In the genomic region with DNA sequence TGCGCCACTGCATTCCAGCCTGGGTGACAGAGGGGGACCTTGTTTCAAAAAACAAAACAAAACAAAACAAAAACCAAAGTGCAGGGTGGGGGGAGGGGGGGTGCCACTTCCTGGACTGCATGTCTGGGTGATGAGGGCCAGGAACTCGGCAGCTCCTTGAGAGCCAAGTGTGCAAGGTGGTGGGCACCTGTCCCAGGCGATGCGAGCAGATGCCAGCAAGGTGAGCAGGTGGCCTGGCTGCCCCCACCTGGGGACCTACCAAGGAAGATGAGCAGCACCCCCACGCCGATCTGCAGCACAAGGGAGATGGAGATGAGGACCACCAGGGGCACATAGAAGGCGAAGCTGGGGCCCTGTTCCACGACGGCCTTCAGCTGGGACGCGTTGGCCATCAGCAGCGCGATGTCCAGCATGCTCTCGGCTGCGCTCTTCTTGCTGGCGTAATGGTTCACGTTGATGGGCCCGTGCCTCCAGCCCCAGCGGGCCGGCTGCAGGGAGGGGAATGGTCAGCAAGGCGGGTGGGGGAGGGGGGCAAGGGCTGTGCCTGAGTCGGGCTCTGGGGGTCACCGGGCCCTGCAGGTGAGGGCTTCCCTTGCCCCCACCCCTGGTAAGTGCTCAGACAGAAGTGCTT, we compare ENCODE assay signal across 13 cellular contexts. TPM values are rescaled to one million over a fixed set of nuclear protein-coding genes. Genes with fewer than 3 reads are reported as not detected.
DNase-seq lines count a peak whose midpoint lies in the region; ATAC-seq, FAIRE-seq and TF ChIP-seq lines count a peak whose summit lies in the region.
"Had no signal": no experiment of that assay in that cellular context is flagged by ENCODE, and none has a peak within 500 bp of the region (broad histone marks: within the 10 kb centered on the region; RNA-seq: fewer than 3 reads in every experiment).

No MANE protein-coding gene starts in this region.

- no peak overlapping the region for H4K8ac ChIP-seq in H1 (ENCODE audit: extremely low read depth, insufficient read depth, low read length)

- no peak overlapping the region for H4K5ac ChIP-seq in H1 (ENCODE audit: insufficient read length, low read depth, low read length)

- H4K20me1 ChIP-seq in OCI-LY1 (ENCODE audit: insufficient read depth, low read length) (no peaks in the 10 kb centered on the region), H1 (replicated peaks in 1 of 2; ENCODE audit: control insufficient read depth in 1 of 2, insufficient read depth in 2 of 2, low read length in 2 of 2) (peaks cover 0 to 18% of the 10 kb centered on the region in 2 experiments)

- FAIRE-seq in H1 (lab: Jason Lieb, UNC), result no peak
- no peak for FAIRE-seq in GM12892 (lab: Jason Lieb, UNC)
- FAIRE-seq: astrocyte had no signal

- no peak overlapping the region; the same call in 1 of the 2 replicates for H3K4me2 ChIP-seq in OCI-LY1 (ENCODE audit: low read length)
- H3K4me2 ChIP-seq in H1 (ENCODE audit: insufficient read depth in 1 of 2, low read depth in 2 of 2, low read length in 2 of 2), result no peak overlapping the region

- peaks cover 29% of the 10 kb centered on the region for H3K4me1 ChIP-seq in OCI-LY1 (ENCODE audit: insufficient read depth, low read length, severe bottlenecking)
- peaks cover 0 to 14% (median 10%) of the 10 kb centered on the region in 4 experiments; a peak in 6 of 7 replicates for H3K4me1 ChIP-seq in H1 (replicated peaks in 1 of 4; ENCODE audit: control insufficient read depth in 3 of 4, insufficient read depth in 4 of 4, low read length in 3 of 4)
- H3K4me1 ChIP-seq in neutrophil (ENCODE audit: control insufficient read depth in 1 of 2, insufficient read depth in 1 of 2, low read depth in 1 of 2, low read length in 1 of 2), result peaks cover 79 to 89% of the 10 kb centered on the region in 2 experiments
- H3K4me1 ChIP-seq: Caco-2 had no signal

- peaks cover 5% of the 10 kb centered on the region for H3K79me1 ChIP-seq in H1 (ENCODE audit: low read depth, low read length)

- H2AFZ ChIP-seq in OCI-LY1 (ENCODE audit: low read length) (no peak overlapping the region), H1 (ENCODE audit: low read length) (no peak overlapping the region)
- H2AFZ ChIP-seq: GM23248 had no signal

- H3K36me3 ChIP-seq in OCI-LY1 (ENCODE audit: insufficient read depth, low read length), result peaks cover 20% of the 10 kb centered on the region; the same call in 1 of the 2 replicates
- peaks cover 0 to 4% (median 0%) of the 10 kb centered on the region in 4 experiments; a peak in 1 of 8 replicates for H3K36me3 ChIP-seq in H1 (ENCODE audit: control insufficient read depth in 2 of 4, insufficient read depth in 4 of 4, low read length in 3 of 4)
- H3K36me3 ChIP-seq in neutrophil, result peaks cover 100% of the 10 kb centered on the region

- TF ChIP-seq POLR2A in H1 (IDR thresholded peaks at IDR 0.05; ENCODE audit: control extremely low read depth in 1 of 2, low read depth in 2 of 2, low read length in 2 of 2) (no peak), GM12892 (IDR thresholded peaks at IDR 0.05; ENCODE audit: low read depth, low read length) (no peak)

- H2BK15ac ChIP-seq in H1 (ENCODE audit: low read length), result no peak overlapping the region; the same call in 1 of the 2 replicates

- H3K4ac ChIP-seq in H1 (replicated peaks; ENCODE audit: insufficient read length, low read depth, low read length), result peak overlapping the region; percentile 95

- H3K9ac ChIP-seq in OCI-LY1 (ENCODE audit: low read length), result no peak overlapping the region
- no peak overlapping the region for H3K9ac ChIP-seq in H1 (replicated peaks in 1 of 4; ENCODE audit: extremely low read depth in 1 of 4, low read depth in 3 of 4, low read length in 3 of 4)
- H3K9ac ChIP-seq: GM23248 had no signal

- H3K9me2 ChIP-seq in OCI-LY1 (ENCODE audit: low read depth, low read length), result no peaks in the 10 kb centered on the region

- no peak overlapping the region for H2BK20ac ChIP-seq in H1 (ENCODE audit: low read length)

- no peak overlapping the region; the same call in 1 of the 2 replicates for H2BK12ac ChIP-seq in H1 (ENCODE audit: low read depth, low read length)

- no peak for ATAC-seq in GM21723 (IDR thresholded peaks at IDR 0.05; ENCODE audit: unreplicated experiment)

- TF ChIP-seq EP300 in H1 (IDR thresholded peaks at IDR 0.05; ENCODE audit: borderline replicate concordance in 1 of 2, low read depth in 2 of 2, low read length in 2 of 2), result no peak

- WGBS in H1 (ENCODE audit: extremely low coverage in 1 of 2, insufficient coverage in 1 of 2, insufficient read length in 1 of 2, insufficient replicate concordance in 2 of 2, low coverage in 1 of 2, low lambda C conversion rate in 2 of 2, missing lambda C conversion rate in 1 of 2), 2 experiments, result 85% methylated on average over 20 of the region's 23 CpGs; no CpG with 5 or more reads in 1 of the 2 experiments

- TF ChIP-seq RAD21 in H1 (IDR thresholded peaks at IDR 0.05 in 1 of 2, conservative IDR thresholded peaks at IDR 0.05 in 1 of 2; ENCODE audit: low read depth in 2 of 2, low read length in 2 of 2), result no peak

- H3K18ac ChIP-seq in H1 (ENCODE audit: extremely low read depth, low read length), result no peak overlapping the region; the same call in 1 of the 2 replicates

- H4K91ac ChIP-seq in H1 (replicated peaks; ENCODE audit: insufficient read length, low read length), result peak overlapping the region; percentile 65

- H3K23me2 ChIP-seq in H1 (ENCODE audit: low read depth, low read length), result 0 out of 2 replicates have a peak, but pooled peaks cover 1% of the 10 kb centered on the region

- H3K27ac ChIP-seq in OCI-LY1 (ENCODE audit: low read depth, low read length, poor library complexity, severe bottlenecking), result peak overlapping the region; percentile 51
- no peak overlapping the region for H3K27ac ChIP-seq in H1 (ENCODE audit: low read depth, low read length)
- H3K27ac ChIP-seq in neutrophil, result peak overlapping the region; percentile 100
- H3K27ac ChIP-seq: GM23248 had no signal

- POLR2A ChIA-PET in H1 (lab: Charles Lee; ENCODE audit: partially characterized antibody), result no interaction called here

- no peaks in the 10 kb centered on the region for H3K9me3 ChIP-seq in OCI-LY1 (ENCODE audit: low read length)
- no peaks in the 10 kb centered on the region for H3K9me3 ChIP-seq in H1 (ENCODE audit: insufficient read depth in 2 of 2, low read depth in 1 of 2, low read length in 1 of 2)
- H3K9me3 ChIP-seq in neutrophil, result no peaks in the 10 kb centered on the region
- H3K9me3 ChIP-seq: Caco-2 had no signal

- no peaks in the 10 kb centered on the region for H3F3A ChIP-seq in OCI-LY1 (ENCODE audit: insufficient read depth, low read length)

- no peak overlapping the region for H2BK120ac ChIP-seq in H1 (replicated peaks; ENCODE audit: low read depth, low read length)

- TF ChIP-seq CTCF in OCI-LY1 (IDR thresholded peaks at IDR 0.05; ENCODE audit: low read length) (no peak), H1 (IDR thresholded peaks at IDR 0.05; ENCODE audit: control extremely low read depth in 1 of 3, insufficient read depth in 1 of 3, low read depth in 1 of 3, low read length in 3 of 3) (no peak), neutrophil (IDR thresholded peaks at IDR 0.05) (no peak)

- H2BK5ac ChIP-seq in H1 (ENCODE audit: low read depth, low read length), result peak overlapping the region; percentile 75; the same call in 1 of the 2 replicates

- no peak overlapping the region for H2AK5ac ChIP-seq in H1 (ENCODE audit: low read depth, low read length)

- DNase-seq in Ammon's horn (ENCODE audit: low spot score) (peak; percentile 2), H1 (ENCODE audit: low read depth in 1 of 2, low spot score in 2 of 2) (no peak), GM12892 (ENCODE audit: insufficient read length) (no peak), MV-4-11 (lab: John Stamatoyannopoulos, UW) (no peak), NCI-H1694 treated with DMSO at 0.1 percent for 48 hours (lab: John Stamatoyannopoulos, UW) (no peak)
- DNase-seq: Caco-2, GM23248, NCI-H2029 treated with DMSO at 0.1 percent for 48 hours had no signal

- CTCF ChIA-PET in H1 (lab: Charles Lee; ENCODE audit: partially characterized antibody), result interaction anchor here (1.0 to 1.6 kb wide), 6 partner anchors 11 to 39 kb away, joined by 3 to 9 read pairs (median 4); no protein-coding TSS in a partner anchor

- H3K27me3 ChIP-seq in OCI-LY1 (ENCODE audit: insufficient read depth, low read length) (no peaks in the 10 kb centered on the region), H1 (replicated peaks in 1 of 4; ENCODE audit: control insufficient read depth in 3 of 4, extremely low read depth in 1 of 4, insufficient read depth in 3 of 4, low read length in 3 of 4) (no peaks in the 10 kb centered on the region; a peak in 1 of 7 replicates), neutrophil (no peaks in the 10 kb centered on the region)

- H3K56ac ChIP-seq in H1 (replicated peaks; ENCODE audit: insufficient read length, low read depth, low read length), result no peak overlapping the region

- H3K4me3 ChIP-seq in OCI-LY1 (ENCODE audit: low read depth, low read length, poor library complexity, severe bottlenecking), result no peak overlapping the region
- H3K4me3 ChIP-seq in H1 (ENCODE audit: extremely low read depth in 1 of 4, insufficient read depth in 2 of 4, low read depth in 3 of 4, low read length in 4 of 4), result no peak overlapping the region
- H3K4me3 ChIP-seq in neutrophil (ENCODE audit: low read depth in 1 of 2, low read length in 1 of 2), result peak overlapping the region; percentile 43 to 94
- H3K4me3 ChIP-seq: GM23248 had no signal

- no peak overlapping the region for H3K23ac ChIP-seq in H1 (ENCODE audit: insufficient read length)

- H3K14ac ChIP-seq in H1 (ENCODE audit: insufficient read length), result no peak overlapping the region

- H3K79me2 ChIP-seq in OCI-LY1 (ENCODE audit: insufficient read depth, low read length), result no peaks in the 10 kb centered on the region
- H3K79me2 ChIP-seq in H1 (ENCODE audit: control insufficient read depth in 1 of 2, insufficient read depth in 2 of 2, low read length in 2 of 2), result peaks cover 0 to 4% of the 10 kb centered on the region in 2 experiments; a peak in 1 of 4 replicates

RNA-seq across cellular contexts. Expression of a gene that starts 7.8 kb away (rescaled TPM):
- 28.2 TPM in 2 replicates for total RNA-seq in H1 (2021; fragmentation: NEBNext Ultra II Directional; extraction: Animal tissue kit (Norgen Biotek cat#: 25700))
- polyA plus RNA-seq in H1 (2011; rRNA removed), result 65.6 and 88.0 TPM in 2 replicates
- polyA plus RNA-seq in H1 (2011; cell fraction: cytosol; rRNA removed), result 45.5 TPM
- polyA plus RNA-seq in H1 (2011; cell fraction: nucleus; rRNA removed), result 45.0 TPM
- polyA plus RNA-seq in H1 (2012, experiment 1 of 2), result 32.2 to 46.6 TPM (median 40.1 TPM) in 4 replicates
- polyA plus RNA-seq in H1 (2012, experiment 2 of 2), result 36.1 TPM
- polyA plus RNA-seq in H1 (2013, experiment 1 of 2), result 32.5 TPM
- polyA plus RNA-seq in H1 (2013, experiment 2 of 2), result 34.8 TPM
- polyA minus RNA-seq in H1 (2011; rRNA and poly(A)+ RNA removed), result 13.6 and 14.1 TPM in 2 replicates
- 17.8 TPM for polyA minus RNA-seq in H1 (2011; cell fraction: cytosol; rRNA and poly(A)+ RNA removed)
- polyA minus RNA-seq in H1 (2011; cell fraction: nucleus; rRNA and poly(A)+ RNA removed), result 19.2 TPM
- polyA plus RNA-seq in GM12892 (2012; ENCODE audit: missing spikeins), result 17.5 TPM

RNA-seq across cellular contexts. Expression of a gene that starts 30.2 kb away (rescaled TPM):
- 21.2 and 27.7 TPM in 2 replicates for total RNA-seq in H1 (2021; fragmentation: NEBNext Ultra II Directional; extraction: Animal tissue kit (Norgen Biotek cat#: 25700))
- 112 and 144 TPM in 2 replicates for polyA plus RNA-seq in H1 (2011; rRNA removed)
- 66.2 TPM for polyA plus RNA-seq in H1 (2011; cell fraction: cytosol; rRNA removed)
- polyA plus RNA-seq in H1 (2011; cell fraction: nucleus; rRNA removed), result 57.8 TPM
- 13.4 to 28.1 TPM (median 26.0 TPM) in 4 replicates for polyA plus RNA-seq in H1 (2012, experiment 1 of 2)
- 36.2 TPM for polyA plus RNA-seq in H1 (2012, experiment 2 of 2)
- polyA plus RNA-seq in H1 (2013, experiment 1 of 2), result 30.6 TPM
- polyA plus RNA-seq in H1 (2013, experiment 2 of 2), result 30.0 TPM
- 11.7 and 13.5 TPM in 2 replicates for polyA minus RNA-seq in H1 (2011; rRNA and poly(A)+ RNA removed)
- 12.4 TPM for polyA minus RNA-seq in H1 (2011; cell fraction: cytosol; rRNA and poly(A)+ RNA removed)
- 10.4 TPM for polyA minus RNA-seq in H1 (2011; cell fraction: nucleus; rRNA and poly(A)+ RNA removed)
- 5.3 TPM for polyA plus RNA-seq in GM12892 (2012; ENCODE audit: missing spikeins)

RNA-seq across cellular contexts. Expression of a gene that starts 57.7 kb away (rescaled TPM):
- total RNA-seq in H1 (2021; fragmentation: NEBNext Ultra II Directional; extraction: Animal tissue kit (Norgen Biotek cat#: 25700)), result 87.2 and 89.2 TPM in 2 replicates
- 12.0 and 20.6 TPM in 2 replicates for polyA plus RNA-seq in H1 (2011; rRNA removed)
- polyA plus RNA-seq in H1 (2011; cell fraction: cytosol; rRNA removed), result 11.5 TPM
- polyA plus RNA-seq in H1 (2011; cell fraction: nucleus; rRNA removed), result 51.7 TPM
- polyA plus RNA-seq in H1 (2012, experiment 1 of 2), result 69.6 to 91.7 TPM (median 76.7 TPM) in 4 replicates
- 42.2 TPM for polyA plus RNA-seq in H1 (2012, experiment 2 of 2)
- polyA plus RNA-seq in H1 (2013, experiment 1 of 2), result 48.8 TPM
- 43.7 TPM for polyA plus RNA-seq in H1 (2013, experiment 2 of 2)
- polyA minus RNA-seq in H1 (2011; rRNA and poly(A)+ RNA removed), result 22.2 and 25.3 TPM in 2 replicates
- 43.6 TPM for polyA minus RNA-seq in H1 (2011; cell fraction: cytosol; rRNA and poly(A)+ RNA removed)
- 37.6 TPM for polyA minus RNA-seq in H1 (2011; cell fraction: nucleus; rRNA and poly(A)+ RNA removed)
- not detected for polyA plus RNA-seq in GM12892 (2012; ENCODE audit: missing spikeins)
- total RNA-seq: GM23248, myocyte had no signal
- polyA plus RNA-seq: GM23248 had no signal

Comparison
In these comparisons a context has a peak if more than half of its experiments do, and no peak if none do; other contexts are left out.
1. H3K4me3 ChIP-seq: peak in neutrophil (2 of 2); none in OCI-LY1 (single experiment) and H1 (0 of 4).